In the genomic region with DNA sequence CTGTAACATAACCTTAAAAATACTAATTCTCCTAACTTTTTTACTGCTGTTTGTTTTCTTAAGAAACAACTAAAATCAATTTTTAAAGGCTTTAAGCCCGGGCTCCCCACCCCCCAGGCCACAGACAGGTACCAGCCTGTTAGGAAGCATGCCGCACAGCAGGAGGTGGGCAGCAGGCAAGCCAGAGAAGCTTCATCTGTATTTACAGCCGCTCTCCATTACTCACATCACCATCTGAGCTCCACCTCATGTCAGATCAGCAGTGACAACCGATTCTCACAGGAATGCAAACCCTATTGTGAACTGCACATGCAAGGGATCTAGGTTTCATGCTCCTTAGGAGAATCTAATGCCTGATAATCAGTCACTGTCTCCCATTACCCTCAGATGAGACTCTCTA, we compare ENCODE assay signal across 23 cellular contexts.
DNase-seq lines count a peak whose midpoint lies in the region; ATAC-seq and TF ChIP-seq lines count a peak whose summit lies in the region.
"Had no signal": no experiment of that assay in that cellular context is flagged by ENCODE, and none has a peak within 500 bp of the region (broad histone marks: within the 10 kb centered on the region; RNA-seq: fewer than 3 reads in every experiment).

No MANE protein-coding gene starts in this region.

- ATAC-seq in activated T-cell treated with anti-CD3 and anti-CD28 coated beads, Interleukin-2, amount 50 U/mL, for 72 hours (replicated peaks in 1 of 2): no peak
- no peak for ATAC-seq in heart right ventricle
- ATAC-seq: activated CD4-positive, CD25-positive, alpha-beta regulatory T cell treated with anti-CD3 and anti-CD28 coated beads, Interleukin-2, amount 50 U/mL, for 24 hours; HepG2; naive thymus-derived CD8-positive, alpha-beta T cell; stimulated activated naive CD8-positive, alpha-beta T cell treated with anti-CD3 and anti-CD28 coated beads, Interleukin-15, Interleukin-2, amounts not matched to agents 100 U/mL and 50 U/mL, for 24 hours had no signal

- DNase-seq in DMS 273 treated with DMSO at 0.1 percent for 48 hours (lab: John Stamatoyannopoulos, UW) (peak; percentile 57), HEK293T (ENCODE audit: extremely low spot score) (no peak), NCI-H69 (lab: John Stamatoyannopoulos, UW) (peak; percentile 92), islet precursor cell (peak; percentile 56), MV-4-11 (lab: John Stamatoyannopoulos, UW) (no peak), heart right ventricle (no peak)
- DNase-seq in activated T-cell treated with anti-CD3 and anti-CD28 coated beads, Interleukin-2, amount 50 U/mL, for 72 hours: no peak
- DNase-seq: activated naive CD8-positive, alpha-beta T cell treated with anti-CD3 and anti-CD28 coated beads, Interleukin-2, amount 10 ng/mL, durations not matched to agents 7 days and 5 days; EL; hypothalamus; mesenchymal stem cell; naive thymus-derived CD8-positive, alpha-beta T cell; NCI-H1436; RPMI8226; sigmoid colon; SK-N-SH; stimulated activated CD4-positive, alpha-beta T cell treated with anti-CD3 and anti-CD28 coated beads, Interleukin-2, amount 100 ng/mL, for 24 hours; stimulated activated naive CD8-positive, alpha-beta T cell treated with anti-CD3 and anti-CD28 coated beads, Interleukin-15, Interleukin-2, amounts not matched to agents 100 U/mL and 50 U/mL, for 24 hours had no signal

- no peak overlapping the region for H3K27ac Mint-ChIP-seq in activated T-cell treated with anti-CD3 and anti-CD28 coated beads, Interleukin-2, amount 50 U/mL, for 72 hours
- H3K27ac Mint-ChIP-seq: activated naive CD8-positive, alpha-beta T cell treated with anti-CD3 and anti-CD28 coated beads, Interleukin-2, amount 10 ng/mL, durations not matched to agents 7 days and 5 days; naive thymus-derived CD8-positive, alpha-beta T cell; T-helper 2 cell treated with Interferon-gamma antibody and Interleukin-4, amounts not matched to agents 5 μg/mL and 100 μg/mL, for 36 hours had no signal

- H3K4me3 ChIP-seq in heart right ventricle: no peak overlapping the region
- H3K4me3 ChIP-seq: coronary artery, sigmoid colon, tibial nerve had no signal

- no peaks in the 10 kb centered on the region for H3K9me3 Mint-ChIP-seq in activated T-cell treated with anti-CD3 and anti-CD28 coated beads, Interleukin-2, amount 50 U/mL, for 72 hours
- H3K9me3 Mint-ChIP-seq: activated naive CD8-positive, alpha-beta T cell treated with anti-CD3 and anti-CD28 coated beads, Interleukin-2, amount 10 ng/mL, durations not matched to agents 7 days and 5 days; naive thymus-derived CD8-positive, alpha-beta T cell; T-helper 2 cell treated with Interferon-gamma antibody and Interleukin-4, amounts not matched to agents 5 μg/mL and 100 μg/mL, for 36 hours had no signal

- no peaks in the 10 kb centered on the region for H3K4me1 Mint-ChIP-seq in activated T-cell treated with anti-CD3 and anti-CD28 coated beads, Interleukin-2, amount 50 U/mL, for 72 hours (ENCODE audit: low read depth)
- H3K4me1 Mint-ChIP-seq: activated naive CD8-positive, alpha-beta T cell treated with anti-CD3 and anti-CD28 coated beads, Interleukin-2, amount 10 ng/mL, durations not matched to agents 7 days and 5 days; naive thymus-derived CD8-positive, alpha-beta T cell had no signal

- H3K4me1 ChIP-seq in heart right ventricle: no peaks in the 10 kb centered on the region
- H3K4me1 ChIP-seq: sigmoid colon, tibial nerve had no signal

- H3K27me3 ChIP-seq in heart right ventricle: peaks cover 0 to 5% (median 0%) of the 10 kb centered on the region in 7 donors
- H3K27me3 ChIP-seq: sigmoid colon, tibial nerve had no signal

- H3K4me3 Mint-ChIP-seq in activated T-cell treated with anti-CD3 and anti-CD28 coated beads, Interleukin-2, amount 50 U/mL, for 72 hours: no peak overlapping the region
- H3K4me3 Mint-ChIP-seq: activated naive CD8-positive, alpha-beta T cell treated with anti-CD3 and anti-CD28 coated beads, Interleukin-2, amount 10 ng/mL, durations not matched to agents 7 days and 5 days; naive thymus-derived CD8-positive, alpha-beta T cell; T-helper 2 cell treated with Interferon-gamma antibody and Interleukin-4, amounts not matched to agents 5 μg/mL and 100 μg/mL, for 36 hours had no signal

- TF ChIP-seq CTCF in heart right ventricle (IDR thresholded peaks at IDR 0.05): no peak

- H3K27me3 Mint-ChIP-seq in activated T-cell treated with anti-CD3 and anti-CD28 coated beads, Interleukin-2, amount 50 U/mL, for 72 hours (ENCODE audit: low read depth): no peaks in the 10 kb centered on the region
- H3K27me3 Mint-ChIP-seq: activated naive CD8-positive, alpha-beta T cell treated with anti-CD3 and anti-CD28 coated beads, Interleukin-2, amount 10 ng/mL, durations not matched to agents 7 days and 5 days; naive thymus-derived CD8-positive, alpha-beta T cell had no signal

- intact Hi-C loops in heart right ventricle (cut with DNase I): no loop called here

- no peaks in the 10 kb centered on the region for H3K36me3 Mint-ChIP-seq in activated T-cell treated with anti-CD3 and anti-CD28 coated beads, Interleukin-2, amount 50 U/mL, for 72 hours (ENCODE audit: insufficient read depth in 2 of 2)
- H3K36me3 Mint-ChIP-seq: activated naive CD8-positive, alpha-beta T cell treated with anti-CD3 and anti-CD28 coated beads, Interleukin-2, amount 10 ng/mL, durations not matched to agents 7 days and 5 days; naive thymus-derived CD8-positive, alpha-beta T cell had no signal

- no peaks in the 10 kb centered on the region for H3K9me3 ChIP-seq in heart right ventricle
- H3K9me3 ChIP-seq: sigmoid colon, SK-N-SH, tibial nerve had no signal

- H3K36me3 ChIP-seq in heart right ventricle: no peaks in the 10 kb centered on the region
- H3K36me3 ChIP-seq: sigmoid colon, tibial nerve had no signal

- WGBS in heart right ventricle, 2 donors: 28 to 35% methylated on average over 4 of the region's 4 CpGs

- POLR2A ChIA-PET in HEK293T (lab: Yijun Ruan, JAX): no interaction called here

- no peak overlapping the region for H3K27ac ChIP-seq in heart right ventricle
- H3K27ac ChIP-seq: coronary artery, sigmoid colon, tibial nerve had no signal

- CTCF ChIA-PET in HEK293T (lab: Yijun Ruan, JAX): no interaction called here

TF ChIP-seq in HEK293T, 16 proteins besides CTCF, POLR2A, EP300 and RAD21:
- TF ChIP-seq ZNF384 (IDR thresholded peaks at IDR 0.05) (no peak), PKNOX1 (IDR thresholded peaks at IDR 0.05) (peak; percentile 7; the same call in 1 of the 2 replicates)
TF ChIP-seq in HEK293T: peak in this region for 1.

Comparison
In these comparisons a context has a peak if more than half of its experiments do, and no peak if none do; other contexts are left out.
1. DNase-seq: peak in DMS 273 treated with DMSO at 0.1 percent for 48 hours (single experiment), NCI-H69 (single experiment) and islet precursor cell (single experiment); none in HEK293T (single experiment), MV-4-11 (single experiment), activated T-cell treated with anti-CD3 and anti-CD28 coated beads, Interleukin-2, amount 50 U/mL, for 72 hours (0 of 2) and heart right ventricle (0 of 2).